1 cellular context compared by ENCODE assay signal in the genomic region with DNA sequence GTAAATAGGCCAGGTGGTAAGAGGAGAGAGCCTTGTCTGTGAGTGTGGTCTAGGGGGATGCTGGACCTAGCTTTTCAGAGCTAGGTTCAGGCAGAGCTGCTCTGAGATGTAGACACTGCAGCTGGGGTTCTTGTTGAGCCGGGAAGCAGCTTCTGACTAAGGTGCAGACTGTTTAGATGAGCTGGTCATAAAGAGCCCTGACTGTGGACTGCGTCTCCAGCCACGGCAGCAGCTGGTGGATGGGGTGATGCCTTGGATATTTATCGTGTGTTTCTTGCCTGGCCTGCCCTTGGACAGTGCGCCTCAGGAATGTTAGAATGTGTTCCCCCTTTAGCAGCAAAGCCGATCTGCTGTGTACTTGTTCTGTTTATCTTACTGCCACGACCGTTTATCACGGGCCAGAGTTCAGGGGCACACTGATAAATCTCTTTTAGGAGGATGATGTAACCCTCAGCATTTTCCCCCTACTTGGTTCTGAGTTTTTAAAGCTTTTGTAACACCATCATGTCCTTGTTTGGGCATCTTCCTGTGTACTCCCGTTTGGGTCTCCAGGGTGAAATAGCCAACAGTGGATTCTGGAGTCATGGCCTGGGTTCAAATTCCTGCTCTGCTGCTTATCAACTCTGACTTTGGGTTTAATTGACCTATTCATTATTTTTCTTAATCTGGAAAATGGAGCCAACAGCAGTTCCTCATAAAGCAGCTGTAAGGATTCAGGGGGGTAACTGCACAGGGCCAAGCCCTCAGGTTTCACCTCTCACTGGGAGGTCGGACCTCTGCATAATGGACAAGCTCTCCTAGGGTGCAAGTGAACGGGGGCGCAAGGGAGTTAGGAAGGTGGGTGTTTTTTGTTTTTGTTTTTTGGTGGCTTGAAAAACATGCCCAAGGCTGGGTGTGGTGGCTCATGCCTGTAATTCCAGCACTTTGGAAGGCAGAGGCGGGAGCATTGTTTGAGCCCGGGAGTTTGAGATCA.
TF ChIP-seq lines count a peak whose summit lies in the region.

No MANE protein-coding gene starts in this region.

TF ChIP-seq in HepG2, 621 proteins besides CTCF, POLR2A, EP300 and RAD21 (continued from another document and continues in another):
- peak; percentile 68 for TF ChIP-seq ZNF761 (CRISPR knock-in tag; conservative IDR thresholded peaks at IDR 0.05)
- TF ChIP-seq KDM3A (CRISPR knock-in tag; IDR thresholded peaks at IDR 0.05; ENCODE audit: low read depth) = peak; percentile 55; the same call in 1 of the 2 replicates
- TF ChIP-seq, protein P1, sequence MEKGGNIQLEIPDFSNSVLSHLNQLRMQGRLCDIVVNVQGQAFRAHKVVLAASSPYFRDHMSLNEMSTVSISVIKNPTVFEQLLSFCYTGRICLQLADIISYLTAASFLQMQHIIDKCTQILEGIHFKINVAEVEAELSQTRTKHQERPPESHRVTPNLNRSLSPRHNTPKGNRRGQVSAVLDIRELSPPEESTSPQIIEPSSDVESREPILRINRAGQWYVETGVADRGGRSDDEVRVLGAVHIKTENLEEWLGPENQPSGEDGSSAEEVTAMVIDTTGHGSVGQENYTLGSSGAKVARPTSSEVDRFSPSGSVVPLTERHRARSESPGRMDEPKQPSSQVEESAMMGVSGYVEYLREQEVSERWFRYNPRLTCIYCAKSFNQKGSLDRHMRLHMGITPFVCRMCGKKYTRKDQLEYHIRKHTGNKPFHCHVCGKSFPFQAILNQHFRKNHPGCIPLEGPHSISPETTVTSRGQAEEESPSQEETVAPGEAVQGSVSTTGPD (CRISPR knock-in tag; IDR thresholded peaks at IDR 0.05) = peak; percentile 88
- no peak for TF ChIP-seq AGO2 (optimal IDR thresholded peaks at IDR 0.05; ENCODE audit: low read depth, low read length)
- peak; percentile 84; the same call in 1 of the 2 replicates for TF ChIP-seq NCOR1 (IDR thresholded peaks at IDR 0.05; ENCODE audit: borderline replicate concordance, low read length)
- TF ChIP-seq REL (CRISPR knock-in tag; conservative IDR thresholded peaks at IDR 0.05) = no peak
- no peak for TF ChIP-seq PAF1 (CRISPR knock-in tag; IDR thresholded peaks at IDR 0.05)
- peak; percentile 94 for TF ChIP-seq MLX (CRISPR knock-in tag; IDR thresholded peaks at IDR 0.05)
- peak; percentile 77 for TF ChIP-seq ZFX (CRISPR knock-in tag; IDR thresholded peaks at IDR 0.05; ENCODE audit: low read depth)
- TF ChIP-seq MZF1 (CRISPR knock-in tag; IDR thresholded peaks at IDR 0.05; ENCODE audit: borderline replicate concordance) = no peak
- TF ChIP-seq MEIS2 (CRISPR knock-in tag; IDR thresholded peaks at IDR 0.05) = peak; percentile 96
- TF ChIP-seq ZSCAN20 (CRISPR knock-in tag; IDR thresholded peaks at IDR 0.05; ENCODE audit: borderline replicate concordance) = no peak
- no peak for TF ChIP-seq ZNF260 (CRISPR knock-in tag; IDR thresholded peaks at IDR 0.05; ENCODE audit: borderline replicate concordance, low read depth)
- TF ChIP-seq KLF15 (CRISPR knock-in tag; IDR thresholded peaks at IDR 0.05; ENCODE audit: borderline replicate concordance) = no peak; the same call in 1 of the 2 replicates
- peak; percentile 93 for TF ChIP-seq ZMYM4 (CRISPR knock-in tag; IDR thresholded peaks at IDR 0.05)
- TF ChIP-seq ZNF766 (CRISPR knock-in tag; IDR thresholded peaks at IDR 0.05; ENCODE audit: borderline replicate concordance) = no peak
- TF ChIP-seq EED (CRISPR knock-in tag; IDR thresholded peaks at IDR 0.05) = no peak
- TF ChIP-seq ZNF607 (CRISPR knock-in tag; IDR thresholded peaks at IDR 0.05; ENCODE audit: borderline replicate concordance) = peak; percentile 95; the same call in 1 of the 2 replicates
- no peak for TF ChIP-seq ZNF432 (CRISPR knock-in tag; IDR thresholded peaks at IDR 0.05; ENCODE audit: borderline replicate concordance)
- TF ChIP-seq MTF2 (CRISPR knock-in tag; IDR thresholded peaks at IDR 0.05; ENCODE audit: borderline replicate concordance) = no peak
- no peak for TF ChIP-seq REXO4 (CRISPR knock-in tag; IDR thresholded peaks at IDR 0.05; ENCODE audit: borderline replicate concordance)
- TF ChIP-seq GZF1 (CRISPR knock-in tag; IDR thresholded peaks at IDR 0.05) = peak; percentile 81; the same call in 1 of the 2 replicates
- peak; percentile 96 for TF ChIP-seq HMG20B (CRISPR knock-in tag; conservative IDR thresholded peaks at IDR 0.05)
- no peak for TF ChIP-seq ZNF496 (CRISPR knock-in tag; IDR thresholded peaks at IDR 0.05; ENCODE audit: insufficient replicate concordance)
- peak; percentile 98 for TF ChIP-seq ISL2 (CRISPR knock-in tag; IDR thresholded peaks at IDR 0.05)
- peak; percentile 92 for TF ChIP-seq CEBPB (IDR thresholded peaks at IDR 0.05; ENCODE audit: borderline replicate concordance, low read depth, low read length)
- TF ChIP-seq ZNF12 (CRISPR knock-in tag; IDR thresholded peaks at IDR 0.05) = peak; percentile 89
- no peak; the same call in 1 of the 2 replicates for TF ChIP-seq ZNF644 (CRISPR knock-in tag; IDR thresholded peaks at IDR 0.05; ENCODE audit: low read depth)
- 0 out of 2 replicates have a peak, but pooled peaks have one; percentile 24 for TF ChIP-seq ZNF704 (CRISPR knock-in tag; IDR thresholded peaks at IDR 0.05; ENCODE audit: borderline replicate concordance)
- peak; percentile 75 for TF ChIP-seq BHLHE40 (IDR thresholded peaks at IDR 0.05; ENCODE audit: low read length)
- no peak for TF ChIP-seq ZNF20 (CRISPR knock-in tag; IDR thresholded peaks at IDR 0.05)
- TF ChIP-seq, protein P2, sequence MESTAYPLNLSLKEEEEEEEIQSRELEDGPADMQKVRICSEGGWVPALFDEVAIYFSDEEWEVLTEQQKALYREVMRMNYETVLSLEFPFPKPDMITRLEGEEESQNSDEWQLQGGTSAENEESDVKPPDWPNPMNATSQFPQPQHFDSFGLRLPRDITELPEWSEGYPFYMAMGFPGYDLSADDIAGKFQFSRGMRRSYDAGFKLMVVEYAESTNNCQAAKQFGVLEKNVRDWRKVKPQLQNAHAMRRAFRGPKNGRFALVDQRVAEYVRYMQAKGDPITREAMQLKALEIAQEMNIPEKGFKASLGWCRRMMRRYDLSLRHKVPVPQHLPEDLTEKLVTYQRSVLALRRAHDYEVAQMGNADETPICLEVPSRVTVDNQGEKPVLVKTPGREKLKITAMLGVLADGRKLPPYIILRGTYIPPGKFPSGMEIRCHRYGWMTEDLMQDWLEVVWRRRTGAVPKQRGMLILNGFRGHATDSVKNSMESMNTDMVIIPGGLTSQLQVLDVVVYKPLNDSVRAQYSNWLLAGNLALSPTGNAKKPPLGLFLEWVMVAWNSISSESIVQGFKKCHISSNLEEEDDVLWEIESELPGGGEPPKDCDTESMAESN (CRISPR knock-in tag; conservative IDR thresholded peaks at IDR 0.05) = no peak; the same call in 1 of the 2 replicates
- TF ChIP-seq ARNT (IDR thresholded peaks at IDR 0.05) = no peak
- TF ChIP-seq DNMT1 (CRISPR knock-in tag; IDR thresholded peaks at IDR 0.05) = no peak
- no peak for TF ChIP-seq EZH2 (conservative IDR thresholded peaks at IDR 0.05; ENCODE audit: low read depth, low read length)
- TF ChIP-seq SOX5 (CRISPR knock-in tag; IDR thresholded peaks at IDR 0.05; ENCODE audit: borderline replicate concordance) = peak; percentile 94
- no peak for TF ChIP-seq NR0B2 (CRISPR knock-in tag; IDR thresholded peaks at IDR 0.05)
- TF ChIP-seq ZNF556 (CRISPR knock-in tag; IDR thresholded peaks at IDR 0.05; ENCODE audit: borderline replicate concordance) = peak; percentile 98; the same call in 1 of the 2 replicates
- peak; percentile 96 for TF ChIP-seq ZNF280D (CRISPR knock-in tag; IDR thresholded peaks at IDR 0.05)
- no peak for TF ChIP-seq PRPF4 (IDR thresholded peaks at IDR 0.05; ENCODE audit: low read depth, low read length, poor library complexity, severe bottlenecking)
- peak; percentile 70; the same call in 1 of the 2 replicates for TF ChIP-seq KLF11 (CRISPR knock-in tag; IDR thresholded peaks at IDR 0.05)
- TF ChIP-seq ZNF180 (CRISPR knock-in tag; IDR thresholded peaks at IDR 0.05; ENCODE audit: borderline replicate concordance, low read depth) = no peak
- no peak for TF ChIP-seq MAFG (CRISPR knock-in tag; IDR thresholded peaks at IDR 0.05)
- no peak for TF ChIP-seq ZNF225 (CRISPR knock-in tag; IDR thresholded peaks at IDR 0.05)
- no peak for TF ChIP-seq NFIB (CRISPR knock-in tag; IDR thresholded peaks at IDR 0.05; ENCODE audit: borderline replicate concordance)
- no peak for TF ChIP-seq THAP9 (CRISPR knock-in tag; IDR thresholded peaks at IDR 0.05; ENCODE audit: borderline replicate concordance)
- no peak for TF ChIP-seq ZNF790 (CRISPR knock-in tag; IDR thresholded peaks at IDR 0.05; ENCODE audit: borderline replicate concordance)
- TF ChIP-seq EEA1 (CRISPR knock-in tag; IDR thresholded peaks at IDR 0.05; ENCODE audit: borderline replicate concordance) = no peak
- TF ChIP-seq NFYC (CRISPR knock-in tag; IDR thresholded peaks at IDR 0.05) = no peak
- TF ChIP-seq ZNF670 (CRISPR knock-in tag; IDR thresholded peaks at IDR 0.05; ENCODE audit: borderline replicate concordance) = peak; percentile 85
- no peak; the same call in 1 of the 2 replicates for TF ChIP-seq ZIK1 (CRISPR knock-in tag; IDR thresholded peaks at IDR 0.05; ENCODE audit: borderline replicate concordance, low read depth)
- TF ChIP-seq ZNF503 (CRISPR knock-in tag; IDR thresholded peaks at IDR 0.05) = peak; percentile 97
